Comparison of ENCODE assay signal across 8 cellular contexts in the genomic region with DNA sequence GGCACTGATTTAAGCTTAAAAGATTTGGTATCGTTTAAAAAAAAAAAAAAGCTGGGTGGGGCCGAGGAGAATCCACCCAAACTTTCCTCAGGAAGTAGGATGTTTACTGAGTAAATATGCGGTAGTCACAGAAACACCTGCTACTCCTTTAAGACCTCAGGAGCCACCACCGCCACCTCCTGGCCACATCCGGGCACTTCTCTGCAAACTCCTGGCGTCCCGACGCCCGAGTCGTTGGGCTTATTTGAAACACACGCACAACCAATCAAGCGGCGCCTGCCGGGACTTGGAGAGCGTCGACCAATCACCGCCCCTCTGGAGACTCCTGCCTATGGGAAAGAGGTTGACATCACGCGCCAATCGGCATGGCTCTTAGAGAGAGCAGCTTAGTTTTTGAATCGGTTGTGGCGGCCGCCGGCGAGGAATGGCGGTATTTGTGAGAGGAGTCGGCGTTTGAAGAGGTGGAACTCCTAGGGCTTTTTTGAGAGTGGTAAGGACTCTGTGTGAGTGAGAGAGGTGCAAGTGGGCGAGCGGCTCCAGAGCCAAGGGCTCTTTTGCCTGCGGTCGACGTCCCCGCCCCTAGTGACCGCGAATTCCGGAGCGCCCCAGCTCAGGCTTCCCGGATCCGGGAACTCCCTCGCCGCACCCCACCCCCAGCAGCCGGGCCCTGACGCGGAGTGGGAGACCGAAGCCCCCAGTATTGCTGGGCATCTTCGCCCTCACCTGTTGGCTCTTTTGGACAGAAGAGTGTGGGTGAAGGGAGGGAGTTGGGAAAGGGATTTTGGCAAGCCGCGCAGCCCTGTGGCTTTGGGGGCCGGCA. TPM values are rescaled to one million over a fixed set of nuclear protein-coding genes. Genes with fewer than 3 reads are reported as not detected.
DNase-seq lines count a peak whose midpoint lies in the region; ATAC-seq and TF ChIP-seq lines count a peak whose summit lies in the region.

A gene with protein sequence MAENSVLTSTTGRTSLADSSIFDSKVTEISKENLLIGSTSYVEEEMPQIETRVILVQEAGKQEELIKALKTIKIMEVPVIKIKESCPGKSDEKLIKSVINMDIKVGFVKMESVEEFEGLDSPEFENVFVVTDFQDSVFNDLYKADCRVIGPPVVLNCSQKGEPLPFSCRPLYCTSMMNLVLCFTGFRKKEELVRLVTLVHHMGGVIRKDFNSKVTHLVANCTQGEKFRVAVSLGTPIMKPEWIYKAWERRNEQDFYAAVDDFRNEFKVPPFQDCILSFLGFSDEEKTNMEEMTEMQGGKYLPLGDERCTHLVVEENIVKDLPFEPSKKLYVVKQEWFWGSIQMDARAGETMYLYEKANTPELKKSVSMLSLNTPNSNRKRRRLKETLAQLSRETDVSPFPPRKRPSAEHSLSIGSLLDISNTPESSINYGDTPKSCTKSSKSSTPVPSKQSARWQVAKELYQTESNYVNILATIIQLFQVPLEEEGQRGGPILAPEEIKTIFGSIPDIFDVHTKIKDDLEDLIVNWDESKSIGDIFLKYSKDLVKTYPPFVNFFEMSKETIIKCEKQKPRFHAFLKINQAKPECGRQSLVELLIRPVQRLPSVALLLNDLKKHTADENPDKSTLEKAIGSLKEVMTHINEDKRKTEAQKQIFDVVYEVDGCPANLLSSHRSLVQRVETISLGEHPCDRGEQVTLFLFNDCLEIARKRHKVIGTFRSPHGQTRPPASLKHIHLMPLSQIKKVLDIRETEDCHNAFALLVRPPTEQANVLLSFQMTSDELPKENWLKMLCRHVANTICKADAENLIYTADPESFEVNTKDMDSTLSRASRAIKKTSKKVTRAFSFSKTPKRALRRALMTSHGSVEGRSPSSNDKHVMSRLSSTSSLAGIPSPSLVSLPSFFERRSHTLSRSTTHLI (plus strand): TSS at position 359 of the 820 bp plus-strand sequence. CDS start 3,805 bp downstream, outside the sequence.

- peak within 1 kb of the TSS; percentile 94 for H3K4me3 ChIP-seq in lower lobe of right lung

- TF ChIP-seq CTCF in lower lobe of right lung (IDR thresholded peaks at IDR 0.05) = peak; percentile 75

- H3K36me3 ChIP-seq in lower lobe of right lung = no peaks in the 10 kb centered on the region

- ATAC-seq in GM19468 (IDR thresholded peaks at IDR 0.05; ENCODE audit: extremely low read depth, unreplicated experiment) = peak; percentile 97
- peak; percentile 98 to 99 for ATAC-seq in lower lobe of right lung

- no peaks in the 10 kb centered on the region for H3K27me3 ChIP-seq in lower lobe of right lung (ENCODE audit: low read depth)

- peak within 1 kb of the TSS; percentile 90 for H3K27ac ChIP-seq in lower lobe of right lung

- no peaks in the 10 kb centered on the region for H3K9me3 ChIP-seq in lower lobe of right lung

- peaks cover 12% of the 10 kb centered on the region for H3K4me1 ChIP-seq in lower lobe of right lung

- intact Hi-C loops in lower lobe of right lung (cut with DNase I) = no loop called here

- peak; percentile 97 for DNase-seq in COLO668 (lab: John Stamatoyannopoulos, UW; ENCODE audit: unreplicated experiment)
- peak; percentile 99 for DNase-seq in HS-5 (ENCODE audit: low read depth)
- DNase-seq in NK-92 (lab: John Stamatoyannopoulos, UW; ENCODE audit: unreplicated experiment) = peak; percentile 90
- peak; percentile 91 to 93 for DNase-seq in activated CD8-positive, alpha-beta memory T cell treated with anti-CD3 and anti-CD28 coated beads for 1 hour (ENCODE audit: extremely low read depth in 1 of 2, low read depth in 1 of 2)
- peak; percentile 98 for DNase-seq in effector CD4-positive, alpha-beta T cell
- peak; percentile 100 for DNase-seq in lower lobe of right lung
- DNase-seq in stimulated activated CD4-positive, alpha-beta T cell treated with anti-CD3 and anti-CD28 coated beads, TNF-alpha, amount 100 ng/mL, for 24 hours (ENCODE audit: low read depth in 3 of 3) = peak; percentile 90 to 97 (median 95)

RNA-seq across cellular contexts. Expression of the gene that starts here (rescaled TPM):
- total RNA-seq in lower lobe of right lung = 14.1 TPM

Comparison
In these comparisons a context has a peak if more than half of its experiments do, and no peak if none do; other contexts are left out.
1. Peak in every context shown above with its lines: DNase-seq, ATAC-seq, H3K4me3 ChIP-seq and H3K27ac ChIP-seq.